Comparison of ENCODE assay signal across 1 cellular context in the genomic region with DNA sequence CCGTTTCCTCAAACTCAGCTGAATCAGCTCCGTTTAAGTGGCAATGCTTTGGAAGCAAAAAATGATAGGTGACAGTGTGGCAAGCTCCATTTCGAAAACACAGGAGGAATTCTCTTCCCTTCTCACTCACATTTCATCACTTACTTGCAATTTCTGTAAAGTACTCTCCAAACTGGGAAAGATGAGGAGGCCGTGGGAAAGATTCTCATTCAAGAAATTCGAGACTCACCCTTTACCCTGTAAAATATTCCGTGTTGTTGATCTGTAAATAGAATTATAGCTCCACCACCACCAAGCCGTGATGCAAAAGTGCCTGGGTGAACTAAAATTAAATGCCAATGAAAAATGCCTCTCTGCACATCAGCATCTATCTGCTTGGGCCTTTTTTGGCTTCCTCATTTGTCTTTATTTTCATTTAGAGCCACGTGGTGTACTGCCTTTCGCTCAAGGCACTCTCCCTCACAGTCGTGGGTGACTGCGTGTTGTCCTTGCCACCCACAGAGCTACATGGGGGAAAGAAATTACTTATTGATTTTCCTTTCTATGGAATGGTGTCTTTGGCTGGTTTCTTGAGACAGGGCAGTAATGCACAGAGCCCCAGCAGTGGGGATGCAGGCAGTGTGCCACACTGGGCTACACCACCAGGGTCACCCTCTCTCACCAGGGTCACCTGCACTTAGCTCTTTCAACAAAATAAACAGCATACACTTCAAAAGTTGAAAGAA.
TF ChIP-seq lines count a peak whose summit lies in the region.

No MANE protein-coding gene starts in this region.

TF ChIP-seq in IMR-90, 13 proteins besides CTCF, POLR2A, EP300 and RAD21 (continued from another document):
- TF ChIP-seq, protein P1, sequence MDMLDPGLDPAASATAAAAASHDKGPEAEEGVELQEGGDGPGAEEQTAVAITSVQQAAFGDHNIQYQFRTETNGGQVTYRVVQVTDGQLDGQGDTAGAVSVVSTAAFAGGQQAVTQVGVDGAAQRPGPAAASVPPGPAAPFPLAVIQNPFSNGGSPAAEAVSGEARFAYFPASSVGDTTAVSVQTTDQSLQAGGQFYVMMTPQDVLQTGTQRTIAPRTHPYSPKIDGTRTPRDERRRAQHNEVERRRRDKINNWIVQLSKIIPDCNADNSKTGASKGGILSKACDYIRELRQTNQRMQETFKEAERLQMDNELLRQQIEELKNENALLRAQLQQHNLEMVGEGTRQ (IDR thresholded peaks at IDR 0.05; ENCODE audit: low read depth, low read length) = no peak
TF ChIP-seq in IMR-90: peak in this region for 0.
